ENCODE assay signal across 1 cellular context in the genomic region with DNA sequence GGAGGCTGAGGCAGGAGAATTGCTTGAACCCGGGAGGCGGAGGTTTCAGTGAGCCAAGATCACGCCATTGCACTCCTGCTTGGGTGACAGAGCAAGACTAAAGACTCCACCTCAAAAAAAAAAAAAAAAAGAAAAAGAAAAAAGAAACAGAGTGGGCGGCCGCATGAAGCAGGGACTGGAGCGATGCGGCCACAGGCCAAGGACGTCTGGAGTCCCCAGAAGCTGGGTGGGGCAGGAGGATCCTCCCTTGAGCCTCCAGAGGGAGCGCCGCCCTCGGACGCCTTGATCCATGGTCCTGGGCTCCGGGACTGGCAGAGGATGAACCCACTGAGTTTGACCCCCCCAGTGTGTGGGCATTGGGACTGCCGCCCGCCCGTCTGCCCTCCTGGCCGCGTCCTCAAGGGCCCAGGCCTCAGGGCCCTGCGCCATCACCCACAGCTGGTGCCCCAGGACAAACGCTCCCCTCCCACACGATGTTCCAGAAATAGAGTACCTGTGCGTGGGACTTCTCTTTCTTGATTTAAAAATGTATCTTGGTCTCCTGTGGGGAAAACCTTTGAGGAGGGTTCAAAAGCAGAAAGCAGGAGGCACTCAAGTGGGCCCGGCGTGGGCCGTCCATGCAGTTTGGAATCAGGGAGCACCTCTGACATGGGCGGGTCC.
TF ChIP-seq lines count a peak whose summit lies in the region.

No MANE protein-coding gene starts in this region.

TF ChIP-seq in GM23338, 12 proteins besides CTCF, POLR2A, EP300 and RAD21 (continued from another document):
- TF ChIP-seq ZNF462 (CRISPR knock-in tag; IDR thresholded peaks at IDR 0.05) (no peak), POLR2AphosphoS5 (IDR thresholded peaks at IDR 0.05; ENCODE audit: low read depth) (no peak), ETS1 (IDR thresholded peaks at IDR 0.05) (no peak), CREB1 (CRISPR knock-in tag; IDR thresholded peaks at IDR 0.05; ENCODE audit: low read depth) (no peak), STAT1 (IDR thresholded peaks at IDR 0.05; ENCODE audit: unreplicated experiment) (no peak), EZH2phosphoT487 (IDR thresholded peaks at IDR 0.05; ENCODE audit: unreplicated experiment) (no peak), NANOG (IDR thresholded peaks at IDR 0.05; ENCODE audit: borderline replicate concordance) (no peak)
